Comparison of ENCODE assay signal across 7 cellular contexts in the genomic region with DNA sequence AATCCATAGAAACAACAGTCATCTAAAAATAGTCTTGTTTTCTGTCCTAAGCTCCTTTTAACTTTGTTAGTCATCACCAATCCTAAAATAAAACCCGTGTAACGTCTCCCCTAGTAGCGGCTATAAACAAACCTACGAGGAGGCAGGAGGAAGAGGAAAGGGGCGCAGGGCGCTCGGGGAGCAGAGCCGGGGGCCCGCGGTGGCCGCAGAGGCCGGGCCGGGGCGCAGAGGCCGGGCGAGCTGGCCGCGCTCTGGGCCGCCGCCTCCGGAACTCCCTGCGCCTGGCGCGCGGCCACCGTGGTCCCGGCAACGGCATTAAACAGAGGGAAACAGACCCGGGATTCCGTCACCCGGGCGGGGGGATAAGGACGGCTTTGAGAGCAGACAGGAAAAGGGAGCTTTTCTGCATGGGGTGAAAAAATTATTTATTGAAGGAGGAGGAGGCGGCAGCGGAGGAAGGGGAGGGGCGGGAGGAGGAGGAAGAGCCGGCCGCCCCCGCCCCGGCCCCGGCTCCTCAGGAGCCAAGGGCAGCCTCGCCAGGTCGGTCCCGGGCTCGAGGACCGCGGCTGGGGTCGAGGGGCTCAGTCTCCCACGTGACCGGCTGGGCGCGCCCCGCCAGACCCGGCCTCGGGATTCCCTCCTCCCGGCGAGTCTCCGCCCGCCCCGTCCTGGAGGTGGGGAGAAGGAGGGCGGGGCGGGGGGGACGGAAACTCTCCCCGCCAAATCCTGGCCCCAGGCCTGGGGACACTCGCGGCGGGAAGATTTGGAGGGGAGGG. TPM values are rescaled to one million over a fixed set of nuclear protein-coding genes. Genes with fewer than 3 reads are reported as not detected.
DNase-seq lines count a peak whose midpoint lies in the region; ATAC-seq and TF ChIP-seq lines count a peak whose summit lies in the region.

No MANE protein-coding gene starts in this region.

- DNase-seq in GM10248 (ENCODE audit: extremely low spot score) (peak; percentile 63), Kasumi-1 (lab: John Stamatoyannopoulos, UW) (peak; percentile 45 to 54), cerebellum (ENCODE audit: low spot score) (peak; percentile 34), islet precursor cell (peak; percentile 91)

- H3K9me3 Mint-ChIP-seq in T-helper 1 cell treated with Interleukin-12 subunit alpha and Interleukin-12 subunit beta and Interleukin-4 antibody, amounts not matched to agents 30 μg/mL and 1 μg/mL, for 36 hours, result no peaks in the 10 kb centered on the region

- CTCF ChIA-PET in GM10248 (lab: Yijun Ruan, JAX), result interaction anchor here (0.7 to 5.2 kb wide), 5 partner anchors 13 to 49 kb away, joined by 3 to 64 read pairs (median 4); no protein-coding TSS in a partner anchor

- peaks cover 9% of the 10 kb centered on the region for H3K4me1 Mint-ChIP-seq in T-helper 1 cell treated with Interleukin-12 subunit alpha and Interleukin-12 subunit beta and Interleukin-4 antibody, amounts not matched to agents 30 μg/mL and 1 μg/mL, for 36 hours (ENCODE audit: low read depth)

- peak overlapping the region; percentile 56 to 96 (median 86) for H3K27ac ChIP-seq in skin epidermis

- POLR2A ChIA-PET in GM10248 (lab: Yijun Ruan, JAX), result interaction anchor here (0.9 kb wide), 1 partner anchor 115 kb away, joined by 3 read pairs; no protein-coding TSS in a partner anchor

- H3K4me3 Mint-ChIP-seq in T-helper 1 cell treated with Interleukin-12 subunit alpha and Interleukin-12 subunit beta and Interleukin-4 antibody, amounts not matched to agents 30 μg/mL and 1 μg/mL, for 36 hours, result peak overlapping the region; percentile 88

- peak overlapping the region; percentile 42 to 78 (median 48) for H3K4me3 ChIP-seq in skin epidermis

- peaks cover 44% of the 10 kb centered on the region for H3K27me3 Mint-ChIP-seq in T-helper 1 cell treated with Interleukin-12 subunit alpha and Interleukin-12 subunit beta and Interleukin-4 antibody, amounts not matched to agents 30 μg/mL and 1 μg/mL, for 36 hours (ENCODE audit: low read depth)

- ATAC-seq in HG03097 (IDR thresholded peaks at IDR 0.05; ENCODE audit: low FRiP score, unreplicated experiment), result no peak

- no peaks in the 10 kb centered on the region for H3K36me3 Mint-ChIP-seq in T-helper 1 cell treated with Interleukin-12 subunit alpha and Interleukin-12 subunit beta and Interleukin-4 antibody, amounts not matched to agents 30 μg/mL and 1 μg/mL, for 36 hours (ENCODE audit: low read depth)

- no peak overlapping the region for H3K27ac Mint-ChIP-seq in T-helper 1 cell treated with Interleukin-12 subunit alpha and Interleukin-12 subunit beta and Interleukin-4 antibody, amounts not matched to agents 30 μg/mL and 1 μg/mL, for 36 hours

- TF ChIP-seq CTCF in GM10248 (IDR thresholded peaks at IDR 0.05; ENCODE audit: control extremely low read depth, extremely low read depth, low read depth, missing control alignments), result no peak

RNA-seq across cellular contexts. Expression of a gene that starts 1.9 kb away (rescaled TPM):
- 2.7 TPM for total RNA-seq in cerebellum

Comparison
In these comparisons a context has a peak if more than half of its experiments do, and no peak if none do; other contexts are left out.
1. DNase-seq: peak in every context shown above with its lines; median percentile 91 in islet precursor cell; 63 in GM10248; 50 in Kasumi-1; 34 in cerebellum.